8 cellular contexts compared by ENCODE assay signal in the genomic region with DNA sequence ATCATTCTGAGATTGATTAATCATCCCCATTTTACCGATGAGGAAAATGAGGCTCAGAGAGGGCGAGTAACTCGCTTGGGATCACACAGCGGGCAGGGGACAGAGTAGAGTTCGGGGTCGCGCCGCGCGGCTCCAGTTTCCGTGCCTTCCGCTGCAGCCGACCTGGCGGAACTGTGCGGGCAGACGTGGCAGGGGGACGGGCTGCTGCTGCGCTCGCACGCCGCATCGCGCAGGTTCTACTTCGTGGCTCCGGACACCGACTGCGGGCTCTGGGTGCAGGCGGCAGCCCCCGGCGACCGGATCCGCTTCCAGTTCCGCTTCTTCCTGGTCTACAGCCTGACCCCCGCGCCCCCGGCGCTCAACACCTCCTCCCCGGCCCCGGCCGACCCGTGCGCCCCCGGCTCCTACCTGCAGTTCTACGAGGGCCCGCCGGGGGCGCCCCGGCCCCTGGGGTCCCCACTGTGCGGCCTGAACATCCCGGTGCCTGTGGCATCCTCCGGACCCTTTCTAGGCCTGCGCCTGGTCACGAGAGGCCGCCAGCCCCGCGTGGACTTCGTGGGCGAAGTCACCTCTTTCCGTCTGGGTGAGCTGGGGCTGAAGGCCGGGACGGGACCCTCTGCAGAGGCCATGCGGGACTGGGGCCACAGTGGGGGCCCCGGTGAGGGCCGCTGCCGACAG. TPM values are rescaled to one million over a fixed set of nuclear protein-coding genes. Genes with fewer than 3 reads are reported as not detected.
DNase-seq lines count a peak whose midpoint lies in the region; ATAC-seq and TF ChIP-seq lines count a peak whose summit lies in the region.

No MANE protein-coding gene starts in this region.

- H3K27ac ChIP-seq in HL-60 (replicated peaks), result peak overlapping the region; percentile 68; the same call in 1 of the 2 replicates

- peak; percentile 79 for TF ChIP-seq CTCF in CD14-positive monocyte (IDR thresholded peaks at IDR 0.05)
- TF ChIP-seq CTCF in HL-60 (IDR thresholded peaks at IDR 0.05; ENCODE audit: insufficient read depth, low read length), result peak; percentile 5

- intact Hi-C loops in CD14-positive monocyte (cut with micrococcal nuclease), result loop anchor here in 1 of 2 donors (10.0 kb wide), 1 partner anchor 120 kb away; a partner anchor contains a TSS

- ATAC-seq in HG03460 (IDR thresholded peaks at IDR 0.05; ENCODE audit: unreplicated experiment), result no peak

- no peak overlapping the region for H3K27ac Mint-ChIP-seq in CD14-positive monocyte

- peaks cover 0 to 1% (median 0%) of the 10 kb centered on the region in 7 donors for H3K9me3 Mint-ChIP-seq in CD14-positive monocyte

- peaks cover 0 to 3% of the 10 kb centered on the region in 2 donors for H3K36me3 Mint-ChIP-seq in CD14-positive monocyte

- peak overlapping the region; percentile 37 for H3K4me3 ChIP-seq in HL-60 (replicated peaks; ENCODE audit: insufficient read depth, low read length)

- peaks cover 31% of the 10 kb centered on the region for H3K4me1 Mint-ChIP-seq in CD14-positive monocyte

- no peaks in the 10 kb centered on the region for H3K27me3 ChIP-seq in HL-60 (ENCODE audit: insufficient read depth, poor library complexity, severe bottlenecking)

- peak overlapping the region; percentile 73 to 88 for H3K4me3 Mint-ChIP-seq in CD14-positive monocyte

- DNase-seq in CD14-positive monocyte (ENCODE audit: low spot score) (no peak), HL-60 (ENCODE audit: low read depth in 1 of 2, low spot score in 1 of 2) (peak; percentile 16 to 60), iPS DF 19.7 (ENCODE audit: low read depth, low spot score) (peak; percentile 48), EL (no peak)
- DNase-seq in activated naive CD4-positive, alpha-beta T cell treated with anti-CD3 and anti-CD28 coated beads, Interleukin-2, amount 50 U/mL, for 16 hours, result peak; percentile 33
- peak; percentile 26 to 40 for DNase-seq in stimulated activated CD4-positive, alpha-beta T cell treated with anti-CD3 and anti-CD28 coated beads, Interleukin-2, amount 100 ng/mL, for 24 hours
- no peak for DNase-seq in central memory CD4-positive, alpha-beta T cell

- H3K27me3 Mint-ChIP-seq in CD14-positive monocyte (ENCODE audit: low read depth in 3 of 3), result peaks cover 5 to 12% (median 9%) of the 10 kb centered on the region in 3 donors

RNA-seq across cellular contexts. Expression of a gene that starts 2.3 kb away (rescaled TPM):
- not detected for polyA plus RNA-seq in CD14-positive monocyte

RNA-seq across cellular contexts. Expression of a gene that starts 31.4 kb away (rescaled TPM):
- 10 to 100 TPM; 26.5 to 40.2 TPM for polyA plus RNA-seq in CD14-positive monocyte

Comparison
In these comparisons a context has a peak if more than half of its experiments do, and no peak if none do; other contexts are left out.
1. DNase-seq: peak in HL-60 (2 of 2), activated naive CD4-positive, alpha-beta T cell treated with anti-CD3 and anti-CD28 coated beads, Interleukin-2, amount 50 U/mL, for 16 hours (single experiment), iPS DF 19.7 (single experiment) and stimulated activated CD4-positive, alpha-beta T cell treated with anti-CD3 and anti-CD28 coated beads, Interleukin-2, amount 100 ng/mL, for 24 hours (2 of 2); none in CD14-positive monocyte (single experiment), central memory CD4-positive, alpha-beta T cell (single experiment) and EL (single experiment).